8 cellular contexts compared by ENCODE assay signal in the genomic region with DNA sequence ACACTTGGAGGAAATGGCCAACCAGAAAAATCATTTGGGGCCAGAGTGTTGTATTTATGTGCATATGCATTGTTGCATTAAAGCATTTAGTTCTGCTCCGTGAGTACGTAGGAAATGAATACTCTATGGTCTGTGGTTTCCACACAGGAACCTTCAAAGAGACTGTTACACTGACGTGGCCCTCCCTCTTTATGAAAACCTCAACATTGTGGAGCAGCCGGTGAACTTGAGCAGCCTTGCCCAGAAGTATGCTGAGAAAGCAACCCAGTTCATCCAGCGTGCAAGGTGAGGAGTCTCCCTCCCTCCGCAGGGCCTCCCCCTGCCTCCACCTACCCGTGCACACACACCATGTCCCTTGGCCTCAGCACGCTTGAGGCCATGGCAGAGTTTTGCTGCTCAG.
DNase-seq lines count a peak whose midpoint lies in the region; ATAC-seq and TF ChIP-seq lines count a peak whose summit lies in the region.

No MANE protein-coding gene starts in this region.

- ATAC-seq in GM19397 (IDR thresholded peaks at IDR 0.05; ENCODE audit: unreplicated experiment) = peak; percentile 69
- ATAC-seq in HG03045 (IDR thresholded peaks at IDR 0.05; ENCODE audit: unreplicated experiment) = no peak

- intact Hi-C loops in adrenal gland (cut with DNase I) = no loop called here

- peak overlapping the region in 1 of 3 donors; percentile 27 for H3K27ac Mint-ChIP-seq in IgD-negative memory B cell

- H3K9me3 Mint-ChIP-seq in IgD-negative memory B cell = no peaks in the 10 kb centered on the region

- TF ChIP-seq POLR2A in adrenal gland (IDR thresholded peaks at IDR 0.05) = no peak

- peaks cover 9 to 16% (median 15%) of the 10 kb centered on the region in 3 donors for H3K4me1 Mint-ChIP-seq in IgD-negative memory B cell

- no peaks in the 10 kb centered on the region for H3K36me3 Mint-ChIP-seq in IgD-negative memory B cell

- TF ChIP-seq CTCF in WERI-Rb-1 (IDR thresholded peaks at IDR 0.05; ENCODE audit: low read depth, low read length) = no peak
- TF ChIP-seq CTCF in adrenal gland (IDR thresholded peaks at IDR 0.05) = no peak

- no peak overlapping the region for H3K4me3 ChIP-seq in WERI-Rb-1 (ENCODE audit: low read depth, low read length)
- no peak overlapping the region for H3K4me3 ChIP-seq in adrenal gland

- H3K9me3 ChIP-seq in WERI-Rb-1 (ENCODE audit: severe bottlenecking) = peaks cover 4% of the 10 kb centered on the region
- no peaks in the 10 kb centered on the region for H3K9me3 ChIP-seq in adrenal gland (replicated peaks in 1 of 3)

- peak; percentile 39 for DNase-seq in activated T-cell treated with anti-CD3 and anti-CD28 coated beads for 1 hour (ENCODE audit: low read depth)
- DNase-seq in non-pigmented ciliary epithelial cell (ENCODE audit: low read depth) = peak; percentile 26
- no peak for DNase-seq in NCI-H2227 treated with DMSO at 0.1 percent for 48 hours (lab: John Stamatoyannopoulos, UW)
- DNase-seq in WERI-Rb-1 = no peak
- no peak for DNase-seq in adrenal gland

- no peak overlapping the region for H3K27ac ChIP-seq in WERI-Rb-1
- no peak overlapping the region for H3K27ac ChIP-seq in adrenal gland

- peaks cover 18% of the 10 kb centered on the region for H3K27me3 Mint-ChIP-seq in IgD-negative memory B cell

- no peaks in the 10 kb centered on the region for H3K4me1 ChIP-seq in adrenal gland (replicated peaks in 1 of 2)

- H3K27me3 ChIP-seq in WERI-Rb-1 (ENCODE audit: insufficient read depth, low read depth, severe bottlenecking) = no peaks in the 10 kb centered on the region
- no peaks in the 10 kb centered on the region for H3K27me3 ChIP-seq in adrenal gland

- H3K36me3 ChIP-seq in WERI-Rb-1 = no peaks in the 10 kb centered on the region
- no peaks in the 10 kb centered on the region for H3K36me3 ChIP-seq in adrenal gland (replicated peaks in 1 of 2)

- WGBS in adrenal gland, 4 donors = 60 to 92% (median 84%) methylated on average over 5 to 8 of the region's 8 CpGs

- H3K4me3 Mint-ChIP-seq in IgD-negative memory B cell = peak overlapping the region in 3 of 4 donors; percentile 41 to 83 (median 49)

Comparison
In these comparisons a context has a peak if more than half of its experiments do, and no peak if none do; other contexts are left out.
1. DNase-seq: peak in activated T-cell treated with anti-CD3 and anti-CD28 coated beads for 1 hour (single experiment) and non-pigmented ciliary epithelial cell (single experiment); none in NCI-H2227 treated with DMSO at 0.1 percent for 48 hours (single experiment), WERI-Rb-1 (single experiment) and adrenal gland (0 of 7).